ENCODE assay signal across 1 cellular context in the genomic region with DNA sequence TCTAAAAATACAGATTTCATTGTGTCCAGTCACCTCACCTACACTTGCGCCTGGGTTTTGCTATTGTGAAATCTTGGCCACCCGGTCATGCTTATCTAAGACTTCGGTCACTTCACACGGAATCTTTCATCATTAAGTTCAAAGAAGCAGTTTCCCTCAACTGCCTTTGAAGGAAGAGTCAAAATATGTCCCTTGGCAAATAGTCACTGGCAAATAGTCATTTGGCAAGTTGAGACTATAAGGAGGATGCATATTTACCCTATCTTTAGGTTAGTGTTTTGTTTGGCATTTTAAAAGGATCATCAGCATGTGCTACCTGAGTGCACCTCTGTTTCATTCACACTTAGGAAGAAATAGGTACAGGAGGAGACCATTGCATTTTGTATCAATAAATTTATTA.
TF ChIP-seq lines count a peak whose summit lies in the region.

No MANE protein-coding gene starts in this region.

TF ChIP-seq in HepG2, 621 proteins besides CTCF, POLR2A, EP300 and RAD21 (continued from another document):
- TF ChIP-seq, protein P1, sequence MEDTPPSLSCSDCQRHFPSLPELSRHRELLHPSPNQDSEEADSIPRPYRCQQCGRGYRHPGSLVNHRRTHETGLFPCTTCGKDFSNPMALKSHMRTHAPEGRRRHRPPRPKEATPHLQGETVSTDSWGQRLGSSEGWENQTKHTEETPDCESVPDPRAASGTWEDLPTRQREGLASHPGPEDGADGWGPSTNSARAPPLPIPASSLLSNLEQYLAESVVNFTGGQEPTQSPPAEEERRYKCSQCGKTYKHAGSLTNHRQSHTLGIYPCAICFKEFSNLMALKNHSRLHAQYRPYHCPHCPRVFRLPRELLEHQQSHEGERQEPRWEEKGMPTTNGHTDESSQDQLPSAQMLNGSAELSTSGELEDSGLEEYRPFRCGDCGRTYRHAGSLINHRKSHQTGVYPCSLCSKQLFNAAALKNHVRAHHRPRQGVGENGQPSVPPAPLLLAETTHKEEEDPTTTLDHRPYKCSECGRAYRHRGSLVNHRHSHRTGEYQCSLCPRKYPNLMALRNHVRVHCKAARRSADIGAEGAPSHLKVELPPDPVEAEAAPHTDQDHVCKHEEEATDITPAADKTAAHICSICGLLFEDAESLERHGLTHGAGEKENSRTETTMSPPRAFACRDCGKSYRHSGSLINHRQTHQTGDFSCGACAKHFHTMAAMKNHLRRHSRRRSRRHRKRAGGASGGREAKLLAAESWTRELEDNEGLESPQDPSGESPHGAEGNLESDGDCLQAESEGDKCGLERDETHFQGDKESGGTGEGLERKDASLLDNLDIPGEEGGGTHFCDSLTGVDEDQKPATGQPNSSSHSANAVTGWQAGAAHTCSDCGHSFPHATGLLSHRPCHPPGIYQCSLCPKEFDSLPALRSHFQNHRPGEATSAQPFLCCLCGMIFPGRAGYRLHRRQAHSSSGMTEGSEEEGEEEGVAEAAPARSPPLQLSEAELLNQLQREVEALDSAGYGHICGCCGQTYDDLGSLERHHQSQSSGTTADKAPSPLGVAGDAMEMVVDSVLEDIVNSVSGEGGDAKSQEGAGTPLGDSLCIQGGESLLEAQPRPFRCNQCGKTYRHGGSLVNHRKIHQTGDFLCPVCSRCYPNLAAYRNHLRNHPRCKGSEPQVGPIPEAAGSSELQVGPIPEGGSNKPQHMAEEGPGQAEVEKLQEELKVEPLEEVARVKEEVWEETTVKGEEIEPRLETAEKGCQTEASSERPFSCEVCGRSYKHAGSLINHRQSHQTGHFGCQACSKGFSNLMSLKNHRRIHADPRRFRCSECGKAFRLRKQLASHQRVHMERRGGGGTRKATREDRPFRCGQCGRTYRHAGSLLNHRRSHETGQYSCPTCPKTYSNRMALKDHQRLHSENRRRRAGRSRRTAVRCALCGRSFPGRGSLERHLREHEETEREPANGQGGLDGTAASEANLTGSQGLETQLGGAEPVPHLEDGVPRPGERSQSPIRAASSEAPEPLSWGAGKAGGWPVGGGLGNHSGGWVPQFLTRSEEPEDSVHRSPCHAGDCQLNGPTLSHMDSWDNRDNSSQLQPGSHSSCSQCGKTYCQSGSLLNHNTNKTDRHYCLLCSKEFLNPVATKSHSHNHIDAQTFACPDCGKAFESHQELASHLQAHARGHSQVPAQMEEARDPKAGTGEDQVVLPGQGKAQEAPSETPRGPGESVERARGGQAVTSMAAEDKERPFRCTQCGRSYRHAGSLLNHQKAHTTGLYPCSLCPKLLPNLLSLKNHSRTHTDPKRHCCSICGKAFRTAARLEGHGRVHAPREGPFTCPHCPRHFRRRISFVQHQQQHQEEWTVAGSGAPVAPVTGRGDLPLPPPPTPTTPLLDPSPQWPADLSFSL (CRISPR knock-in tag; IDR thresholded peaks at IDR 0.05), result peak; percentile 71; the same call in 1 of the 2 replicates
- TF ChIP-seq SSRP1 (CRISPR knock-in tag; IDR thresholded peaks at IDR 0.05) (peak; percentile 76; the same call in 1 of the 2 replicates), CHD2 (IDR thresholded peaks at IDR 0.05; ENCODE audit: low read depth, low read length) (no peak), CREB1 (IDR thresholded peaks at IDR 0.05) (no peak), CREB1 (CRISPR knock-in tag; IDR thresholded peaks at IDR 0.05) (peak; percentile 89), ZNF841 (CRISPR knock-in tag; IDR thresholded peaks at IDR 0.05; ENCODE audit: borderline replicate concordance) (no peak), BHLHE40 (IDR thresholded peaks at IDR 0.05; ENCODE audit: low read length) (peak; percentile 66), ERF (CRISPR knock-in tag; IDR thresholded peaks at IDR 0.05) (peak; percentile 88), CCDC6 (CRISPR knock-in tag; IDR thresholded peaks at IDR 0.05) (peak; percentile 63; the same call in 1 of the 2 replicates), SAP130 (CRISPR knock-in tag; IDR thresholded peaks at IDR 0.05; ENCODE audit: low read depth) (peak; percentile 89), ETV5 (CRISPR knock-in tag; IDR thresholded peaks at IDR 0.05; ENCODE audit: borderline replicate concordance) (peak; percentile 84; the same call in 1 of the 2 replicates), ZNF746 (CRISPR knock-in tag; IDR thresholded peaks at IDR 0.05) (peak; percentile 41; the same call in 1 of the 2 replicates), FOXA3 (CRISPR knock-in tag; IDR thresholded peaks at IDR 0.05) (peak; percentile 99), RXRB (CRISPR knock-in tag; IDR thresholded peaks at IDR 0.05; ENCODE audit: borderline replicate concordance) (peak; percentile 97)
- TF ChIP-seq, protein P2, sequence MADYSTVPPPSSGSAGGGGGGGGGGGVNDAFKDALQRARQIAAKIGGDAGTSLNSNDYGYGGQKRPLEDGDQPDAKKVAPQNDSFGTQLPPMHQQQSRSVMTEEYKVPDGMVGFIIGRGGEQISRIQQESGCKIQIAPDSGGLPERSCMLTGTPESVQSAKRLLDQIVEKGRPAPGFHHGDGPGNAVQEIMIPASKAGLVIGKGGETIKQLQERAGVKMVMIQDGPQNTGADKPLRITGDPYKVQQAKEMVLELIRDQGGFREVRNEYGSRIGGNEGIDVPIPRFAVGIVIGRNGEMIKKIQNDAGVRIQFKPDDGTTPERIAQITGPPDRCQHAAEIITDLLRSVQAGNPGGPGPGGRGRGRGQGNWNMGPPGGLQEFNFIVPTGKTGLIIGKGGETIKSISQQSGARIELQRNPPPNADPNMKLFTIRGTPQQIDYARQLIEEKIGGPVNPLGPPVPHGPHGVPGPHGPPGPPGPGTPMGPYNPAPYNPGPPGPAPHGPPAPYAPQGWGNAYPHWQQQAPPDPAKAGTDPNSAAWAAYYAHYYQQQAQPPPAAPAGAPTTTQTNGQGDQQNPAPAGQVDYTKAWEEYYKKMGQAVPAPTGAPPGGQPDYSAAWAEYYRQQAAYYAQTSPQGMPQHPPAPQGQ (CRISPR knock-in tag; IDR thresholded peaks at IDR 0.05; ENCODE audit: borderline replicate concordance), result 0 out of 2 replicates have a peak, but pooled peaks have one; percentile 13
- TF ChIP-seq, protein P3, sequence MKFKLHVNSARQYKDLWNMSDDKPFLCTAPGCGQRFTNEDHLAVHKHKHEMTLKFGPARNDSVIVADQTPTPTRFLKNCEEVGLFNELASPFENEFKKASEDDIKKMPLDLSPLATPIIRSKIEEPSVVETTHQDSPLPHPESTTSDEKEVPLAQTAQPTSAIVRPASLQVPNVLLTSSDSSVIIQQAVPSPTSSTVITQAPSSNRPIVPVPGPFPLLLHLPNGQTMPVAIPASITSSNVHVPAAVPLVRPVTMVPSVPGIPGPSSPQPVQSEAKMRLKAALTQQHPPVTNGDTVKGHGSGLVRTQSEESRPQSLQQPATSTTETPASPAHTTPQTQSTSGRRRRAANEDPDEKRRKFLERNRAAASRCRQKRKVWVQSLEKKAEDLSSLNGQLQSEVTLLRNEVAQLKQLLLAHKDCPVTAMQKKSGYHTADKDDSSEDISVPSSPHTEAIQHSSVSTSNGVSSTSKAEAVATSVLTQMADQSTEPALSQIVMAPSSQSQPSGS (CRISPR knock-in tag; IDR thresholded peaks at IDR 0.05), result peak; percentile 94
- TF ChIP-seq, protein P4, sequence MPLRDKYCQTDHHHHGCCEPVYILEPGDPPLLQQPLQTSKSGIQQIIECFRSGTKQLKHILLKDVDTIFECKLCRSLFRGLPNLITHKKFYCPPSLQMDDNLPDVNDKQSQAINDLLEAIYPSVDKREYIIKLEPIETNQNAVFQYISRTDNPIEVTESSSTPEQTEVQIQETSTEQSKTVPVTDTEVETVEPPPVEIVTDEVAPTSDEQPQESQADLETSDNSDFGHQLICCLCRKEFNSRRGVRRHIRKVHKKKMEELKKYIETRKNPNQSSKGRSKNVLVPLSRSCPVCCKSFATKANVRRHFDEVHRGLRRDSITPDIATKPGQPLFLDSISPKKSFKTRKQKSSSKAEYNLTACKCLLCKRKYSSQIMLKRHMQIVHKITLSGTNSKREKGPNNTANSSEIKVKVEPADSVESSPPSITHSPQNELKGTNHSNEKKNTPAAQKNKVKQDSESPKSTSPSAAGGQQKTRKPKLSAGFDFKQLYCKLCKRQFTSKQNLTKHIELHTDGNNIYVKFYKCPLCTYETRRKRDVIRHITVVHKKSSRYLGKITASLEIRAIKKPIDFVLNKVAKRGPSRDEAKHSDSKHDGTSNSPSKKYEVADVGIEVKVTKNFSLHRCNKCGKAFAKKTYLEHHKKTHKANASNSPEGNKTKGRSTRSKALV (CRISPR knock-in tag; IDR thresholded peaks at IDR 0.05), result no peak
